Comparison of ENCODE assay signal across 2 cellular contexts in the genomic region with DNA sequence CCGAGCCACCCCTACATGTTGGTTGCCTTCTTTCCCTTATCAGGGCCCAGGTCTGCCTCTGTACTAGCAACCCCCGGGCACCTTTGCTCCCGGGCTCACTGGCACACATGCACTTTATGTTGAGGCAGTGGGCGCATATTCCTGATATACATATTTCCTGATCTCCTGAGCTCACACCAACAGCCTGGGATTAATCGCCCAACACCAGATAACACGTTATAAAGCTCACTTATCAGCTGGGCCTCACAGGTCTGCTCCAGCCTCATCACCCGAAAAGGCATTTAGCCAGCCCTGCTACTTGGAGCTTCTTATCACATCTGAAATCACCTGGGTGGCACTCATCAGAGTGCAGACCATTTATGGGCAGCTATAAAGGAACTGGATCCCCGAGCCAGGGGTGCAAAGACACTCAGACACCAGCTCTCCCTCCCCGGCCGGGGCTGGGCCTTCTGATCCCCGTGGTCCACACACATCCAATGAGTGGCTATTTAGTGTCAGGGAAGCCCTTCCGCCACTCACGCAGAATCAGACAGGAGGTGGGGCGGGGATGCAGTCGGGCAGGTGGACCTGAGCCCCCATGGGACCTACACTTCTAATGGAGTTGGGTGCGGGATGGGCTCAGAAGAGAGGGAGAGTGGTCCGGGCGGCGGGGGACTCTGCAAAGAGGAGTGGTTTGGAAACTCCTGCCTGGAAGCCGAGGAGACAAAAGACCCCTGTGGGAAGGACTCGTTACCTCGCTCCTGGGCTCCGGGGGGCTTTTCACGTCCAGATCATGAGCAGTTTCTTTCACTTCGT.
TF ChIP-seq lines count a peak whose summit lies in the region.

No MANE protein-coding gene starts in this region.

TF ChIP-seq in GM23338, 12 proteins besides CTCF, POLR2A, EP300 and RAD21 (continued from another document):
- TF ChIP-seq ETS1 (IDR thresholded peaks at IDR 0.05): no peak
- TF ChIP-seq REST (IDR thresholded peaks at IDR 0.05; ENCODE audit: unreplicated experiment): no peak
- TF ChIP-seq NANOG (IDR thresholded peaks at IDR 0.05; ENCODE audit: borderline replicate concordance): no peak
- TF ChIP-seq EZH2 (IDR thresholded peaks at IDR 0.05; ENCODE audit: low read depth, unreplicated experiment): no peak
- no peak for TF ChIP-seq EZH2phosphoT487 (IDR thresholded peaks at IDR 0.05; ENCODE audit: unreplicated experiment)
- TF ChIP-seq ZNF462 (CRISPR knock-in tag; IDR thresholded peaks at IDR 0.05): no peak

TF ChIP-seq in WTC11, 78 proteins besides CTCF, POLR2A, EP300 and RAD21:
- TF ChIP-seq, protein P1, sequence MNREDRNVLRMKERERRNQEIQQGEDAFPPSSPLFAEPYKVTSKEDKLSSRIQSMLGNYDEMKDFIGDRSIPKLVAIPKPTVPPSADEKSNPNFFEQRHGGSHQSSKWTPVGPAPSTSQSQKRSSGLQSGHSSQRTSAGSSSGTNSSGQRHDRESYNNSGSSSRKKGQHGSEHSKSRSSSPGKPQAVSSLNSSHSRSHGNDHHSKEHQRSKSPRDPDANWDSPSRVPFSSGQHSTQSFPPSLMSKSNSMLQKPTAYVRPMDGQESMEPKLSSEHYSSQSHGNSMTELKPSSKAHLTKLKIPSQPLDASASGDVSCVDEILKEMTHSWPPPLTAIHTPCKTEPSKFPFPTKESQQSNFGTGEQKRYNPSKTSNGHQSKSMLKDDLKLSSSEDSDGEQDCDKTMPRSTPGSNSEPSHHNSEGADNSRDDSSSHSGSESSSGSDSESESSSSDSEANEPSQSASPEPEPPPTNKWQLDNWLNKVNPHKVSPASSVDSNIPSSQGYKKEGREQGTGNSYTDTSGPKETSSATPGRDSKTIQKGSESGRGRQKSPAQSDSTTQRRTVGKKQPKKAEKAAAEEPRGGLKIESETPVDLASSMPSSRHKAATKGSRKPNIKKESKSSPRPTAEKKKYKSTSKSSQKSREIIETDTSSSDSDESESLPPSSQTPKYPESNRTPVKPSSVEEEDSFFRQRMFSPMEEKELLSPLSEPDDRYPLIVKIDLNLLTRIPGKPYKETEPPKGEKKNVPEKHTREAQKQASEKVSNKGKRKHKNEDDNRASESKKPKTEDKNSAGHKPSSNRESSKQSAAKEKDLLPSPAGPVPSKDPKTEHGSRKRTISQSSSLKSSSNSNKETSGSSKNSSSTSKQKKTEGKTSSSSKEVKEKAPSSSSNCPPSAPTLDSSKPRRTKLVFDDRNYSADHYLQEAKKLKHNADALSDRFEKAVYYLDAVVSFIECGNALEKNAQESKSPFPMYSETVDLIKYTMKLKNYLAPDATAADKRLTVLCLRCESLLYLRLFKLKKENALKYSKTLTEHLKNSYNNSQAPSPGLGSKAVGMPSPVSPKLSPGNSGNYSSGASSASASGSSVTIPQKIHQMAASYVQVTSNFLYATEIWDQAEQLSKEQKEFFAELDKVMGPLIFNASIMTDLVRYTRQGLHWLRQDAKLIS (CRISPR knock-in tag; IDR thresholded peaks at IDR 0.05; ENCODE audit: borderline replicate concordance): no peak
- TF ChIP-seq, protein P2, sequence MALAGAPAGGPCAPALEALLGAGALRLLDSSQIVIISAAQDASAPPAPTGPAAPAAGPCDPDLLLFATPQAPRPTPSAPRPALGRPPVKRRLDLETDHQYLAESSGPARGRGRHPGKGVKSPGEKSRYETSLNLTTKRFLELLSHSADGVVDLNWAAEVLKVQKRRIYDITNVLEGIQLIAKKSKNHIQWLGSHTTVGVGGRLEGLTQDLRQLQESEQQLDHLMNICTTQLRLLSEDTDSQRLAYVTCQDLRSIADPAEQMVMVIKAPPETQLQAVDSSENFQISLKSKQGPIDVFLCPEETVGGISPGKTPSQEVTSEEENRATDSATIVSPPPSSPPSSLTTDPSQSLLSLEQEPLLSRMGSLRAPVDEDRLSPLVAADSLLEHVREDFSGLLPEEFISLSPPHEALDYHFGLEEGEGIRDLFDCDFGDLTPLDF (CRISPR knock-in tag; IDR thresholded peaks at IDR 0.05): no peak
- TF ChIP-seq NR1H2 (CRISPR knock-in tag; IDR thresholded peaks at IDR 0.05) (no peak), MYBL2 (CRISPR knock-in tag; IDR thresholded peaks at IDR 0.05) (no peak), ATF1 (CRISPR knock-in tag; IDR thresholded peaks at IDR 0.05) (no peak), TCF7 (CRISPR knock-in tag; IDR thresholded peaks at IDR 0.05; ENCODE audit: low read depth) (no peak), CBFB (CRISPR knock-in tag; IDR thresholded peaks at IDR 0.05; ENCODE audit: low read depth) (no peak), FOXJ3 (CRISPR knock-in tag; IDR thresholded peaks at IDR 0.05; ENCODE audit: borderline replicate concordance) (no peak), NFYB (CRISPR knock-in tag; conservative IDR thresholded peaks at IDR 0.05; ENCODE audit: low read depth) (no peak), ZNF219 (CRISPR knock-in tag; IDR thresholded peaks at IDR 0.05; ENCODE audit: borderline replicate concordance) (no peak), SOX15 (CRISPR knock-in tag; IDR thresholded peaks at IDR 0.05) (no peak), ARID4B (CRISPR knock-in tag; IDR thresholded peaks at IDR 0.05; ENCODE audit: borderline replicate concordance) (no peak), ZNF396 (CRISPR knock-in tag; IDR thresholded peaks at IDR 0.05; ENCODE audit: borderline replicate concordance) (no peak), NFE2L1 (CRISPR knock-in tag; IDR thresholded peaks at IDR 0.05) (no peak)
- TF ChIP-seq, protein P3, sequence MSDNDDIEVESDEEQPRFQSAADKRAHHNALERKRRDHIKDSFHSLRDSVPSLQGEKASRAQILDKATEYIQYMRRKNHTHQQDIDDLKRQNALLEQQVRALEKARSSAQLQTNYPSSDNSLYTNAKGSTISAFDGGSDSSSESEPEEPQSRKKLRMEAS (CRISPR knock-in tag; IDR thresholded peaks at IDR 0.05): no peak
- TF ChIP-seq, protein P4, sequence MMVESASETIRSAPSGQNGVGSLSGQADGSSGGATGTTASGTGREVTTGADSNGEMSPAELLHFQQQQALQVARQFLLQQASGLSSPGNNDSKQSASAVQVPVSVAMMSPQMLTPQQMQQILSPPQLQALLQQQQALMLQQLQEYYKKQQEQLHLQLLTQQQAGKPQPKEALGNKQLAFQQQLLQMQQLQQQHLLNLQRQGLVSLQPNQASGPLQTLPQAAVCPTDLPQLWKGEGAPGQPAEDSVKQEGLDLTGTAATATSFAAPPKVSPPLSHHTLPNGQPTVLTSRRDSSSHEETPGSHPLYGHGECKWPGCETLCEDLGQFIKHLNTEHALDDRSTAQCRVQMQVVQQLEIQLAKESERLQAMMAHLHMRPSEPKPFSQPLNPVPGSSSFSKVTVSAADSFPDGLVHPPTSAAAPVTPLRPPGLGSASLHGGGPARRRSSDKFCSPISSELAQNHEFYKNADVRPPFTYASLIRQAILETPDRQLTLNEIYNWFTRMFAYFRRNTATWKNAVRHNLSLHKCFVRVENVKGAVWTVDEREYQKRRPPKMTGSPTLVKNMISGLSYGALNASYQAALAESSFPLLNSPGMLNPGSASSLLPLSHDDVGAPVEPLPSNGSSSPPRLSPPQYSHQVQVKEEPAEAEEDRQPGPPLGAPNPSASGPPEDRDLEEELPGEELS (CRISPR knock-in tag; IDR thresholded peaks at IDR 0.05): no peak
- TF ChIP-seq, protein P5, sequence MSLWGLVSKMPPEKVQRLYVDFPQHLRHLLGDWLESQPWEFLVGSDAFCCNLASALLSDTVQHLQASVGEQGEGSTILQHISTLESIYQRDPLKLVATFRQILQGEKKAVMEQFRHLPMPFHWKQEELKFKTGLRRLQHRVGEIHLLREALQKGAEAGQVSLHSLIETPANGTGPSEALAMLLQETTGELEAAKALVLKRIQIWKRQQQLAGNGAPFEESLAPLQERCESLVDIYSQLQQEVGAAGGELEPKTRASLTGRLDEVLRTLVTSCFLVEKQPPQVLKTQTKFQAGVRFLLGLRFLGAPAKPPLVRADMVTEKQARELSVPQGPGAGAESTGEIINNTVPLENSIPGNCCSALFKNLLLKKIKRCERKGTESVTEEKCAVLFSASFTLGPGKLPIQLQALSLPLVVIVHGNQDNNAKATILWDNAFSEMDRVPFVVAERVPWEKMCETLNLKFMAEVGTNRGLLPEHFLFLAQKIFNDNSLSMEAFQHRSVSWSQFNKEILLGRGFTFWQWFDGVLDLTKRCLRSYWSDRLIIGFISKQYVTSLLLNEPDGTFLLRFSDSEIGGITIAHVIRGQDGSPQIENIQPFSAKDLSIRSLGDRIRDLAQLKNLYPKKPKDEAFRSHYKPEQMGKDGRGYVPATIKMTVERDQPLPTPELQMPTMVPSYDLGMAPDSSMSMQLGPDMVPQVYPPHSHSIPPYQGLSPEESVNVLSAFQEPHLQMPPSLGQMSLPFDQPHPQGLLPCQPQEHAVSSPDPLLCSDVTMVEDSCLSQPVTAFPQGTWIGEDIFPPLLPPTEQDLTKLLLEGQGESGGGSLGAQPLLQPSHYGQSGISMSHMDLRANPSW (CRISPR knock-in tag; conservative IDR thresholded peaks at IDR 0.05; ENCODE audit: low read depth): no peak
- TF ChIP-seq, protein P6, sequence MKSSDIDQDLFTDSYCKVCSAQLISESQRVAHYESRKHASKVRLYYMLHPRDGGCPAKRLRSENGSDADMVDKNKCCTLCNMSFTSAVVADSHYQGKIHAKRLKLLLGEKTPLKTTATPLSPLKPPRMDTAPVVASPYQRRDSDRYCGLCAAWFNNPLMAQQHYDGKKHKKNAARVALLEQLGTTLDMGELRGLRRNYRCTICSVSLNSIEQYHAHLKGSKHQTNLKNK (CRISPR knock-in tag; IDR thresholded peaks at IDR 0.05): no peak
